ENCODE assay signal across 27 cellular contexts in genomic region chr6:15008269-15008668, GRCh38.
DNase-seq lines count a peak whose midpoint lies in the region; ATAC-seq, FAIRE-seq and TF ChIP-seq lines count a peak whose summit lies in the region.
"Had no signal": no experiment of that assay in that cellular context is flagged by ENCODE, and none has a peak within 500 bp of the region (broad histone marks: within the 10 kb centered on the region; RNA-seq: fewer than 3 reads in every experiment).

No MANE protein-coding gene starts in this region.

- TF ChIP-seq POLR2A in K562 (conservative IDR thresholded peaks at IDR 0.05): no peak

- in situ Hi-C loops in K562 (cut with MboI): no loop called here

- H3K4me1 ChIP-seq in K562 (replicated peaks in 1 of 2; ENCODE audit: control insufficient read depth in 2 of 2, insufficient read depth in 2 of 2, low read length in 2 of 2): no peaks in the 10 kb centered on the region
- H3K4me1 ChIP-seq in CD8-positive, alpha-beta T cell (ENCODE audit: insufficient read depth, low read length): no peaks in the 10 kb centered on the region
- H3K4me1 ChIP-seq: BLaER1 had no signal

- peak; percentile 42; the same call in 2 of the 3 replicates for ATAC-seq in K562
- ATAC-seq in CD8-positive, alpha-beta T cell: no peak
- no peak for ATAC-seq in Right ventricle myocardium superior (ENCODE audit: poor library complexity)
- ATAC-seq: GM12878, HCT116 had no signal

- no peaks in the 10 kb centered on the region for H3K27me3 Mint-ChIP-seq in activated naive CD4-positive, alpha-beta T cell treated with anti-CD3 and anti-CD28 coated beads, Interleukin-2, amount 50 U/mL, for 24 hours
- H3K27me3 Mint-ChIP-seq in nephron progenitor cell (ENCODE audit: low read depth, poor library complexity): peaks cover 10% of the 10 kb centered on the region
- no peaks in the 10 kb centered on the region for H3K27me3 Mint-ChIP-seq in CD8-positive, alpha-beta T cell (ENCODE audit: low read depth)
- H3K27me3 Mint-ChIP-seq: B cell; CD8-positive, alpha-beta memory T cell had no signal

- no peaks in the 10 kb centered on the region for H3K9me3 ChIP-seq in K562 (replicated peaks; ENCODE audit: control insufficient read depth, insufficient read depth, low read depth, low read length)
- no peaks in the 10 kb centered on the region for H3K9me3 ChIP-seq in CD8-positive, alpha-beta T cell (ENCODE audit: low read length)
- H3K9me3 ChIP-seq: BLaER1 had no signal

- intact Hi-C loops in K562 (cut with micrococcal nuclease): no loop called here
- intact Hi-C loops in CD8-positive, alpha-beta T cell (cut with DNase I, micrococcal nuclease): no loop called here
- intact Hi-C loops in Right ventricle myocardium superior (cut with DNase I): no loop called here

- CTCF ChIA-PET in K562 (lab: Yijun Ruan, JAX; ENCODE audit: low intra/inter-chr PET ratio): no interaction called here
- CTCF ChIA-PET in CD8-positive, alpha-beta T cell (lab: Charles Lee): no interaction called here

- no peaks in the 10 kb centered on the region for H3K27me3 ChIP-seq in K562 (ENCODE audit: control insufficient read depth in 2 of 2, insufficient read depth in 2 of 2, low read length in 2 of 2)
- H3K27me3 ChIP-seq in CD8-positive, alpha-beta T cell (ENCODE audit: insufficient read depth, low read length): no peaks in the 10 kb centered on the region
- H3K27me3 ChIP-seq: BLaER1 had no signal

- POLR2A ChIA-PET in K562 (lab: Yijun Ruan, JAX): interaction anchor here (1.6 kb wide), 1 partner anchor 11 kb away, joined by 6 read pairs; no protein-coding TSS in a partner anchor
- POLR2A ChIA-PET in CD8-positive, alpha-beta T cell (lab: Charles Lee): no interaction called here

- no peak overlapping the region for H3K9ac ChIP-seq in K562 (ENCODE audit: insufficient read depth in 1 of 2, low read depth in 2 of 2, low read length in 2 of 2)
- H3K9ac ChIP-seq: BLaER1, GM23248 had no signal

- no peaks in the 10 kb centered on the region for H3K36me3 ChIP-seq in K562 (ENCODE audit: control insufficient read depth, insufficient read depth, low read length)
- H3K36me3 ChIP-seq in CD8-positive, alpha-beta T cell (ENCODE audit: insufficient read depth, low read length): no peaks in the 10 kb centered on the region
- H3K36me3 ChIP-seq: BLaER1 had no signal

- H3K79me2 ChIP-seq in K562 (ENCODE audit: control insufficient read depth, insufficient read depth, low read length): no peaks in the 10 kb centered on the region

- H3K4me1 Mint-ChIP-seq in activated naive CD4-positive, alpha-beta T cell treated with anti-CD3 and anti-CD28 coated beads, Interleukin-2, amount 50 U/mL, for 24 hours: no peaks in the 10 kb centered on the region
- H3K4me1 Mint-ChIP-seq in nephron progenitor cell: peaks cover 16% of the 10 kb centered on the region
- H3K4me1 Mint-ChIP-seq in CD8-positive, alpha-beta T cell (ENCODE audit: low read depth): no peaks in the 10 kb centered on the region
- H3K4me1 Mint-ChIP-seq: CD4-positive, CD25-positive, alpha-beta regulatory T cell; CD8-positive, alpha-beta memory T cell had no signal

- no peak overlapping the region for H3K4me3 Mint-ChIP-seq in activated naive CD4-positive, alpha-beta T cell treated with anti-CD3 and anti-CD28 coated beads, Interleukin-2, amount 50 U/mL, for 24 hours
- no peak overlapping the region for H3K4me3 Mint-ChIP-seq in nephron progenitor cell
- H3K4me3 Mint-ChIP-seq in CD8-positive, alpha-beta T cell: no peak overlapping the region
- H3K4me3 Mint-ChIP-seq: B cell; CD4-positive, CD25-positive, alpha-beta regulatory T cell; CD8-positive, alpha-beta memory T cell; HFFc6 had no signal

- DNase-seq in activated naive CD4-positive, alpha-beta T cell (lab: John Stamatoyannopoulos, UW): no peak
- DNase-seq in K562 (ENCODE audit: extremely low read depth in 1 of 4, low spot score in 3 of 4) (no peak), nephron progenitor cell (no peak), T-helper 1 cell (no peak), iPS-NIHi11 (ENCODE audit: low spot score) (no peak), Right ventricle myocardium superior (no peak)
- DNase-seq in CD8-positive, alpha-beta T cell: no peak
- DNase-seq: CD4-positive, CD25-positive, alpha-beta regulatory T cell; CD8-positive, alpha-beta memory T cell; DMS 273 treated with DMSO at 0.1 percent for 48 hours; DMS79; EL; GDM1; GM23248; H7; HFFc6 had no signal

- H3K9me3 Mint-ChIP-seq in activated naive CD4-positive, alpha-beta T cell treated with anti-CD3 and anti-CD28 coated beads, Interleukin-2, amount 50 U/mL, for 24 hours: no peaks in the 10 kb centered on the region
- H3K9me3 Mint-ChIP-seq in nephron progenitor cell: no peaks in the 10 kb centered on the region
- no peaks in the 10 kb centered on the region for H3K9me3 Mint-ChIP-seq in CD8-positive, alpha-beta T cell
- H3K9me3 Mint-ChIP-seq: CD4-positive, CD25-positive, alpha-beta regulatory T cell; CD8-positive, alpha-beta memory T cell; HFFc6 had no signal

- no peaks in the 10 kb centered on the region for H4K20me1 ChIP-seq in K562 (replicated peaks; ENCODE audit: control insufficient read depth, insufficient read depth, low read length)
- H4K20me1 ChIP-seq: BLaER1 had no signal

- H3K36me3 Mint-ChIP-seq in activated naive CD4-positive, alpha-beta T cell treated with anti-CD3 and anti-CD28 coated beads, Interleukin-2, amount 50 U/mL, for 24 hours: no peaks in the 10 kb centered on the region
- H3K36me3 Mint-ChIP-seq in nephron progenitor cell (ENCODE audit: low read depth): no peaks in the 10 kb centered on the region
- no peaks in the 10 kb centered on the region for H3K36me3 Mint-ChIP-seq in CD8-positive, alpha-beta T cell
- H3K36me3 Mint-ChIP-seq: CD4-positive, CD25-positive, alpha-beta regulatory T cell; CD8-positive, alpha-beta memory T cell had no signal

- H3K9me1 ChIP-seq in K562 (ENCODE audit: control insufficient read depth, insufficient read depth, low read length): no peaks in the 10 kb centered on the region

- no peak for FAIRE-seq in K562 (lab: Jason Lieb, UNC)
- FAIRE-seq: A204.1, D721Med, GM12878, GM19239, H1 had no signal

- no peak overlapping the region for H3K27ac ChIP-seq in K562 (ENCODE audit: extremely low read depth, low read depth, low read length)
- no peak overlapping the region for H3K27ac ChIP-seq in CD8-positive, alpha-beta T cell (ENCODE audit: low read depth, low read length)
- H3K27ac ChIP-seq: 22Rv1, BLaER1, C4-2B, GM23248 had no signal

- no peak overlapping the region for H2AFZ ChIP-seq in K562 (ENCODE audit: low read depth, low read length)
- H2AFZ ChIP-seq: GM23248 had no signal

- no peak overlapping the region for H3K4me3 ChIP-seq in K562
- H3K4me3 ChIP-seq in CD8-positive, alpha-beta T cell (ENCODE audit: low read depth, low read length): no peak overlapping the region
- H3K4me3 ChIP-seq: BLaER1, GM12878, GM23248 had no signal

- H3K4me2 ChIP-seq in K562 (ENCODE audit: insufficient read depth, low read length): no peak overlapping the region
- H3K4me2 ChIP-seq: BLaER1 had no signal

- peak overlapping the region; percentile 18 for H3K27ac Mint-ChIP-seq in activated naive CD4-positive, alpha-beta T cell treated with anti-CD3 and anti-CD28 coated beads, Interleukin-2, amount 50 U/mL, for 24 hours
- H3K27ac Mint-ChIP-seq in nephron progenitor cell: peak overlapping the region; percentile 29
- no peak overlapping the region for H3K27ac Mint-ChIP-seq in CD8-positive, alpha-beta T cell
- H3K27ac Mint-ChIP-seq: B cell; CD4-positive, CD25-positive, alpha-beta regulatory T cell; CD8-positive, alpha-beta memory T cell; HFFc6 had no signal

- TF ChIP-seq RAD21 in K562 (CRISPR knock-in tag; conservative IDR thresholded peaks at IDR 0.05 in 1 of 2, IDR thresholded peaks at IDR 0.05 in 1 of 2): no peak

- TF ChIP-seq CTCF in K562 (IDR thresholded peaks at IDR 0.05 in 2 of 3, conservative IDR thresholded peaks at IDR 0.05 in 1 of 3; ENCODE audit: insufficient read depth in 2 of 3, low read depth in 1 of 3, low read length in 3 of 3) (no peak), nephron progenitor cell (IDR thresholded peaks at IDR 0.05) (no peak)
- TF ChIP-seq CTCF in CD8-positive, alpha-beta T cell (IDR thresholded peaks at IDR 0.05): no peak

- TF ChIP-seq EP300 in K562 (IDR thresholded peaks at IDR 0.05; ENCODE audit: low read length): no peak

- BruUV-seq in K562 (replicated peaks; lab: Mats Ljungman, UMichigan): no TSS peak

TF ChIP-seq in K562, 482 proteins besides CTCF, POLR2A, EP300 and RAD21:
- TF ChIP-seq PHB (CRISPR knock-in tag; IDR thresholded peaks at IDR 0.05) (0 out of 2 replicates have a peak, but pooled peaks have one; percentile 40), RBM25 (IDR thresholded peaks at IDR 0.05; ENCODE audit: low read depth, low read length, severe bottlenecking) (peak; percentile 82), C11orf30 (IDR thresholded peaks at IDR 0.05; ENCODE audit: low read depth) (peak; percentile 18; the same call in 1 of the 2 replicates), SPI1 (IDR thresholded peaks at IDR 0.05; ENCODE audit: borderline replicate concordance, low read depth, low read length) (no peak), ETS2 (tag; IDR thresholded peaks at IDR 0.05; ENCODE audit: borderline replicate concordance, poor library complexity, severe bottlenecking) (no peak), ZFP36 (IDR thresholded peaks at IDR 0.05; ENCODE audit: low read depth, low read length, partially characterized antibody) (peak; percentile 85), BCOR (IDR thresholded peaks at IDR 0.05) (peak; percentile 72), KDM1A (IDR thresholded peaks at IDR 0.05) (peak in 1 of 2 experiments; percentile 37; a peak in 1 of 4 replicates)
TF ChIP-seq in K562: peak in this region for 6.
